8 cellular contexts compared by ENCODE assay signal in genomic region chr9:133408042-133408441, GRCh38. TPM values are rescaled to one million over a fixed set of nuclear protein-coding genes. Genes with fewer than 3 reads are reported as not detected.
"Had no signal": no experiment of that assay in that cellular context is flagged by ENCODE, and none has a peak within 500 bp of the region (broad histone marks: within the 10 kb centered on the region; RNA-seq: fewer than 3 reads in every experiment).

No MANE protein-coding gene starts in this region.

- ATAC-seq: HCT116 had no signal

- H2AFZ ChIP-seq: GM23248 had no signal

- H3K27ac ChIP-seq: GM23248, KMS-11 had no signal

- H3K9me3 ChIP-seq: HAP-1 had no signal

- H3K4me1 ChIP-seq: HAP-1 had no signal

- DNase-seq: GM23248, GOT3, IMR-90, KBM-7 had no signal

- H3K4me3 ChIP-seq: GM23248, HAP-1 had no signal

- H3K9ac ChIP-seq: GM23248, KMS-11 had no signal

- H3K4me2 ChIP-seq: KMS-11 had no signal

RNA-seq across cellular contexts. Expression of gene STKLD1, which starts 31.9 kb away (rescaled TPM):
- total RNA-seq: HT-29 had no signal
